In genomic region chr10:70666960-70667798, GRCh38 we compare ENCODE assay signal across 1 cellular context.
A peak's percentile ranks its signal among the peaks of the same experiment; 100 is the strongest.
TF ChIP-seq lines count a peak whose summit lies in the region.

No MANE protein-coding gene starts in this region.

TF ChIP-seq in K562, 482 proteins besides CTCF, POLR2A, EP300 and RAD21 (continued from another document):
- peak; percentile 54; the same call in 1 of the 2 replicates for TF ChIP-seq REST (CRISPR knock-in tag; IDR thresholded peaks at IDR 0.05; ENCODE audit: low read depth)
- peak; percentile 93 for TF ChIP-seq HIVEP1 (CRISPR knock-in tag; IDR thresholded peaks at IDR 0.05)
- no peak for TF ChIP-seq ESRRB (CRISPR knock-in tag; IDR thresholded peaks at IDR 0.05; ENCODE audit: borderline replicate concordance)
- TF ChIP-seq BRCA1 (IDR thresholded peaks at IDR 0.05) = no peak
- no peak for TF ChIP-seq BRCA1 (CRISPR knock-in tag; IDR thresholded peaks at IDR 0.05)
- no peak for TF ChIP-seq RFX5 (IDR thresholded peaks at IDR 0.05; ENCODE audit: low read depth, low read length)
- TF ChIP-seq, protein P1, sequence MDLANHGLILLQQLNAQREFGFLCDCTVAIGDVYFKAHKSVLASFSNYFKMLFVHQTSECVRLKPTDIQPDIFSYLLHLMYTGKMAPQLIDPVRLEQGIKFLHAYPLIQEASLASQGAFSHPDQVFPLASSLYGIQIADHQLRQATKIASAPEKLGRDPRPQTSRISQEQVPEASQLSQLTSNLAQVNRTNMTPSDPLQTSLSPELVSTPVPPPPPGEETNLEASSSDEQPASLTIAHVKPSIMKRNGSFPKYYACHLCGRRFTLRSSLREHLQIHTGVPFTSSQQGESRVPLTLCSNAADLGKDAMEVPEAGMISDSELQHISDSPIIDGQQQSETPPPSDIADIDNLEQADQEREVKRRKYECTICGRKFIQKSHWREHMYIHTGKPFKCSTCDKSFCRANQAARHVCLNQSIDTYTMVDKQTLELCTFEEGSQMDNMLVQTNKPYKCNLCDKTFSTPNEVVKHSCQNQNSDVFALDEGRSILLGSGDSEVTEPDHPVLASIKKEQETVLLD (IDR thresholded peaks at IDR 0.05) = peak; percentile 87
- no peak for TF ChIP-seq ZNF436 (CRISPR knock-in tag; IDR thresholded peaks at IDR 0.05)
